ENCODE assay signal across 22 cellular contexts in the genomic region with DNA sequence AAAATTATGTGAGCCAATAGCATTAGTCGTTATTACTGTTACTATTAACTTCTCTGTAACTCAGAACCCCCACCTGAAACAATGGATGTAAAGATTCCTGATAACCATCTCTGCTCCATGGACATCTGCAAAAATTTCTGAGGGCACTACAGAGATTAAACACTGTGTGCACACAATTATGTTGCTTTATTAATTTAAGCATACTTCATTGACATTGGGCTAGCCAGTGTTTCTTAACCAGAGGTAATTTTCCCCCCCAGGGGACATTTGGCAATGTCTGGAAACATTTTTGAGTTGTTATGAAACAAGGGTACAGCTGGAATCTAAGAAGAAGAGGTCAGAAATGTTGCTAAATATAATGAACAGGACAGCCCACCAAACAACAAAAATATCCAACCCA. TPM values are rescaled to one million over a fixed set of nuclear protein-coding genes. Genes with fewer than 3 reads are reported as not detected.
"Had no signal": no experiment of that assay in that cellular context is flagged by ENCODE, and none has a peak within 500 bp of the region (broad histone marks: within the 10 kb centered on the region; RNA-seq: fewer than 3 reads in every experiment).

No MANE protein-coding gene starts in this region.

- H3K36me3 ChIP-seq: MG63 had no signal

- H3K4me1 ChIP-seq: SJSA1 had no signal

- ATAC-seq: HepG2 had no signal

- H3K27ac ChIP-seq: SJSA1 had no signal

- H3K9me3 ChIP-seq: SJSA1 had no signal

- H3K27me3 ChIP-seq: MG63, SJSA1 had no signal

- DNase-seq: IMR-90, Karpas-422, KG1, MG63, NCI-H1092, NCI-H1105 treated with DMSO at 0.1 percent for 48 hours, NCI-H1417 treated with DMSO at 0.1 percent for 48 hours, NCI-H146, NCI-H1694 treated with DMSO at 0.1 percent for 48 hours, NCI-H1930, NCI-H2081, NCI-H2107, NCI-H2227 treated with DMSO at 0.1 percent for 48 hours, NCI-H524, NCI-H69, NCI-H774, Right ventricle myocardium superior, RPMI8226, SIG-M5 had no signal

- H3K4me3 ChIP-seq: MG63, SJSA1 had no signal

RNA-seq across cellular contexts. Expression of a gene that starts 19.3 kb away (rescaled TPM):
- total RNA-seq: HepG2, NCI-H460 had no signal
- polyA plus RNA-seq: HepG2 had no signal
